In the genomic region with DNA sequence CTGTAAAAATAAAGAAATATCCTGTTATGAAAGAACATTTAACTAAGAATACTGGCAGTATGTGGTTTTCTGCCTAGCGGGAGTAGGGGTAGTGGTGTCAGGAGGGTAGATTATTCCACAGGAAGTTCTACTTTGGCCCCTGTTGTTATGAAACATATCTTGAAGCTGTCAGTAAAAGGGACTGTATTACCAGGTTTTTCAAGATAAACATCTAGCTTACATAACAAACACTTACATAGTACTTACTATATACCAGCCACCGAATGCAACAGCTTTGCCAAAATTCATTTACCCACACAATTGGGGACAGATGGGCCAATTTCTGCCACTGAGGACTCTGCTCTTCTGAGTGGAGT, we compare ENCODE assay signal across 2 cellular contexts.
TF ChIP-seq lines count a peak whose summit lies in the region.

No MANE protein-coding gene starts in this region.

TF ChIP-seq in K562, 482 proteins besides CTCF, POLR2A, EP300 and RAD21 (continued from another document and continues in another):
- TF ChIP-seq, protein P1, sequence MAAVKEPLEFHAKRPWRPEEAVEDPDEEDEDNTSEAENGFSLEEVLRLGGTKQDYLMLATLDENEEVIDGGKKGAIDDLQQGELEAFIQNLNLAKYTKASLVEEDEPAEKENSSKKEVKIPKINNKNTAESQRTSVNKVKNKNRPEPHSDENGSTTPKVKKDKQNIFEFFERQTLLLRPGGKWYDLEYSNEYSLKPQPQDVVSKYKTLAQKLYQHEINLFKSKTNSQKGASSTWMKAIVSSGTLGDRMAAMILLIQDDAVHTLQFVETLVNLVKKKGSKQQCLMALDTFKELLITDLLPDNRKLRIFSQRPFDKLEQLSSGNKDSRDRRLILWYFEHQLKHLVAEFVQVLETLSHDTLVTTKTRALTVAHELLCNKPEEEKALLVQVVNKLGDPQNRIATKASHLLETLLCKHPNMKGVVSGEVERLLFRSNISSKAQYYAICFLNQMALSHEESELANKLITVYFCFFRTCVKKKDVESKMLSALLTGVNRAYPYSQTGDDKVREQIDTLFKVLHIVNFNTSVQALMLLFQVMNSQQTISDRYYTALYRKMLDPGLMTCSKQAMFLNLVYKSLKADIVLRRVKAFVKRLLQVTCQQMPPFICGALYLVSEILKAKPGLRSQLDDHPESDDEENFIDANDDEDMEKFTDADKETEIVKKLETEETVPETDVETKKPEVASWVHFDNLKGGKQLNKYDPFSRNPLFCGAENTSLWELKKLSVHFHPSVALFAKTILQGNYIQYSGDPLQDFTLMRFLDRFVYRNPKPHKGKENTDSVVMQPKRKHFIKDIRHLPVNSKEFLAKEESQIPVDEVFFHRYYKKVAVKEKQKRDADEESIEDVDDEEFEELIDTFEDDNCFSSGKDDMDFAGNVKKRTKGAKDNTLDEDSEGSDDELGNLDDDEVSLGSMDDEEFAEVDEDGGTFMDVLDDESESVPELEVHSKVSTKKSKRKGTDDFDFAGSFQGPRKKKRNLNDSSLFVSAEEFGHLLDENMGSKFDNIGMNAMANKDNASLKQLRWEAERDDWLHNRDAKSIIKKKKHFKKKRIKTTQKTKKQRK (IDR thresholded peaks at IDR 0.05; ENCODE audit: borderline replicate concordance, low read depth, low read length): no peak
- TF ChIP-seq NBN (IDR thresholded peaks at IDR 0.05; ENCODE audit: low read depth): no peak
- TF ChIP-seq, protein P2, sequence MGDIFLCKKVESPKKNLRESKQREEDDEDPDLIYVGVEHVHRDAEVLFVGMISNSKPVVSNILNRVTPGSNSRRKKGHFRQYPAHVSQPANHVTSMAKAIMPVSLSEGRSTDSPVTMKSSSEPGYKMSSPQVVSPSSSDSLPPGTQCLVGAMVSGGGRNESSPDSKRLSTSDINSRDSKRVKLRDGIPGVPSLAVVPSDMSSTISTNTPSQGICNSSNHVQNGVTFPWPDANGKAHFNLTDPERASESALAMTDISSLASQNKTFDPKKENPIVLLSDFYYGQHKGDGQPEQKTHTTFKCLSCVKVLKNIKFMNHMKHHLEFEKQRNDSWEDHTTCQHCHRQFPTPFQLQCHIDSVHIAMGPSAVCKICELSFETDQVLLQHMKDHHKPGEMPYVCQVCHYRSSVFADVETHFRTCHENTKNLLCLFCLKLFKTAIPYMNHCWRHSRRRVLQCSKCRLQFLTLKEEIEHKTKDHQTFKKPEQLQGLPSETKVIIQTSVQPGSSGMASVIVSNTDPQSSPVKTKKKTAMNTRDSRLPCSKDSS (IDR thresholded peaks at IDR 0.05; ENCODE audit: low read depth, partially characterized antibody): no peak

TF ChIP-seq in SK-N-SH, 30 proteins besides CTCF, POLR2A, EP300 and RAD21 (continued from another document):
- TF ChIP-seq, protein P3, sequence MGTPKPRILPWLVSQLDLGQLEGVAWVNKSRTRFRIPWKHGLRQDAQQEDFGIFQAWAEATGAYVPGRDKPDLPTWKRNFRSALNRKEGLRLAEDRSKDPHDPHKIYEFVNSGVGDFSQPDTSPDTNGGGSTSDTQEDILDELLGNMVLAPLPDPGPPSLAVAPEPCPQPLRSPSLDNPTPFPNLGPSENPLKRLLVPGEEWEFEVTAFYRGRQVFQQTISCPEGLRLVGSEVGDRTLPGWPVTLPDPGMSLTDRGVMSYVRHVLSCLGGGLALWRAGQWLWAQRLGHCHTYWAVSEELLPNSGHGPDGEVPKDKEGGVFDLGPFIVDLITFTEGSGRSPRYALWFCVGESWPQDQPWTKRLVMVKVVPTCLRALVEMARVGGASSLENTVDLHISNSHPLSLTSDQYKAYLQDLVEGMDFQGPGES (IDR thresholded peaks at IDR 0.05; ENCODE audit: low read depth, low read length): no peak
- TF ChIP-seq MXI1 (IDR thresholded peaks at IDR 0.05; ENCODE audit: low read depth, low read length): no peak
- TF ChIP-seq, protein P4, sequence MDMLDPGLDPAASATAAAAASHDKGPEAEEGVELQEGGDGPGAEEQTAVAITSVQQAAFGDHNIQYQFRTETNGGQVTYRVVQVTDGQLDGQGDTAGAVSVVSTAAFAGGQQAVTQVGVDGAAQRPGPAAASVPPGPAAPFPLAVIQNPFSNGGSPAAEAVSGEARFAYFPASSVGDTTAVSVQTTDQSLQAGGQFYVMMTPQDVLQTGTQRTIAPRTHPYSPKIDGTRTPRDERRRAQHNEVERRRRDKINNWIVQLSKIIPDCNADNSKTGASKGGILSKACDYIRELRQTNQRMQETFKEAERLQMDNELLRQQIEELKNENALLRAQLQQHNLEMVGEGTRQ (IDR thresholded peaks at IDR 0.05; ENCODE audit: borderline replicate concordance, low read depth, low read length): no peak
- no peak for TF ChIP-seq GATA2 (CRISPR knock-in tag; IDR thresholded peaks at IDR 0.05)
- TF ChIP-seq RCOR1 (IDR thresholded peaks at IDR 0.05; ENCODE audit: low read length): no peak
- no peak for TF ChIP-seq NFIC (IDR thresholded peaks at IDR 0.05; ENCODE audit: borderline replicate concordance)
- TF ChIP-seq TAF1 (IDR thresholded peaks at IDR 0.05; ENCODE audit: borderline replicate concordance, low read depth, low read length): no peak
- no peak for TF ChIP-seq SIN3A (IDR thresholded peaks at IDR 0.05; ENCODE audit: borderline replicate concordance, low read depth, low read length)
- TF ChIP-seq GABPA (IDR thresholded peaks at IDR 0.05; ENCODE audit: low read depth): no peak
- TF ChIP-seq EZH2phosphoT487 (IDR thresholded peaks at IDR 0.05; ENCODE audit: borderline replicate concordance, low read depth): no peak
- TF ChIP-seq, protein P5, sequence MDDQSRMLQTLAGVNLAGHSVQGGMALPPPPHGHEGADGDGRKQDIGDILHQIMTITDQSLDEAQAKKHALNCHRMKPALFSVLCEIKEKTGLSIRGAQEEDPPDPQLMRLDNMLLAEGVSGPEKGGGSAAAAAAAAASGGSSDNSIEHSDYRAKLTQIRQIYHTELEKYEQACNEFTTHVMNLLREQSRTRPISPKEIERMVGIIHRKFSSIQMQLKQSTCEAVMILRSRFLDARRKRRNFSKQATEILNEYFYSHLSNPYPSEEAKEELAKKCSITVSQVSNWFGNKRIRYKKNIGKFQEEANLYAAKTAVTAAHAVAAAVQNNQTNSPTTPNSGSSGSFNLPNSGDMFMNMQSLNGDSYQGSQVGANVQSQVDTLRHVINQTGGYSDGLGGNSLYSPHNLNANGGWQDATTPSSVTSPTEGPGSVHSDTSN (IDR thresholded peaks at IDR 0.05): no peak
- TF ChIP-seq FOXJ3 (CRISPR knock-in tag; IDR thresholded peaks at IDR 0.05): no peak
